In the genomic region with DNA sequence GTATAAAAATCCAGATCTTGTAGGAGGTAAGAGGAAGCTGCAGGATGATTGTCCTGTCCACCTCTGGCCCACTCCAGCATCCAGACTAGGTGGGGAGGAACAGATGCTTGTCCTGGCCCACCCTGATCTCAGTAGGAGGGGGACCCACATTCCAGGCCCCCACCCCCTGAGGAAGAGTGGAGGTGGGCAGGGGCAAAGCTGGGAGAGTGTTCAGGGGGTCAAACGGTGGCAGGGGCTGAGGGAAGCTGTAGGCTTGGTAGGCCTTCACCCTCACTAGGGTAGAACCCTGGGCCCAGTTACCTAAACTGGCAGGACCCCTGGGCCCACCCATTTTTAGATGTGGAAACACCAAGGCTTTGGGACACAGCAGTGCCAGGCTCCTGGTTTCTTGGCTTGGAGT, we compare ENCODE assay signal across 16 cellular contexts. TPM values are rescaled to one million over a fixed set of nuclear protein-coding genes. Genes with fewer than 3 reads are reported as not detected.
DNase-seq lines count a peak whose midpoint lies in the region; ATAC-seq and TF ChIP-seq lines count a peak whose summit lies in the region.
"Had no signal": no experiment of that assay in that cellular context is flagged by ENCODE, and none has a peak within 500 bp of the region (broad histone marks: within the 10 kb centered on the region; RNA-seq: fewer than 3 reads in every experiment).

No MANE protein-coding gene starts in this region.

- no peak overlapping the region for H2BK5ac ChIP-seq in mesendoderm (ENCODE audit: low read length)

- no peak overlapping the region for H2AK5ac ChIP-seq in mesendoderm (ENCODE audit: low read length)

- H3K9me3 ChIP-seq in adipocyte (ENCODE audit: control insufficient read depth, low read length), result no peaks in the 10 kb centered on the region
- H3K9me3 ChIP-seq in subcutaneous abdominal adipose tissue (ENCODE audit: control insufficient read depth in 5 of 5, low read length in 5 of 5), result no peaks in the 10 kb centered on the region
- H3K9me3 ChIP-seq: body of pancreas, SJSA1 had no signal

- DNase-seq in HFFc6 (no peak), adipocyte (ENCODE audit: low read depth) (no peak), mesendoderm (no peak), NCI-H187 treated with DMSO at 0.1 percent for 48 hours (lab: John Stamatoyannopoulos, UW) (no peak), NCI-H524 (lab: John Stamatoyannopoulos, UW) (no peak), NCI-H226 (no peak)
- DNase-seq: activated T-cell treated with anti-CD3 and anti-CD28 coated beads, Interleukin-2, amount 50 U/mL, for 1 hour; body of pancreas; NCI-H1105; NCI-H526; stimulated activated CD4-positive, alpha-beta T cell treated with anti-CD3 and anti-CD28 coated beads, Interleukin-15, amount 100 ng/mL, for 24 hours had no signal

- H3K9me3 Mint-ChIP-seq in HFFc6, result no peaks in the 10 kb centered on the region
- H3K9me3 Mint-ChIP-seq: WTC11 had no signal

- no peak for ATAC-seq in GM21529 (IDR thresholded peaks at IDR 0.05; ENCODE audit: unreplicated experiment)
- ATAC-seq: body of pancreas, WTC11 had no signal

- no peaks in the 10 kb centered on the region for H3K79me1 ChIP-seq in mesendoderm (ENCODE audit: low read length)

- no peak overlapping the region for H3K4me2 ChIP-seq in mesendoderm (ENCODE audit: low read length)

- peaks cover 60% of the 10 kb centered on the region for H3K4me1 Mint-ChIP-seq in HFFc6 (ENCODE audit: low read depth)

- H3K79me2 ChIP-seq in mesendoderm (ENCODE audit: control insufficient read depth, insufficient read depth, low read length), result no peaks in the 10 kb centered on the region

- H4K8ac ChIP-seq in mesendoderm (ENCODE audit: low read depth, low read length), result no peak overlapping the region

- no CpG with 5 or more reads among the region's 1 CpG for WGBS in mesendoderm (ENCODE audit: extremely low coverage, insufficient coverage, low lambda C conversion rate)

- H3K4me3 Mint-ChIP-seq in HFFc6, result no peak overlapping the region
- H3K4me3 Mint-ChIP-seq: WTC11 had no signal

- no peak overlapping the region for H3K18ac ChIP-seq in mesendoderm (ENCODE audit: low read length)

- H3K4ac ChIP-seq in mesendoderm (ENCODE audit: low read depth, low read length), result peak overlapping the region; percentile 29

- no peak overlapping the region for H2BK15ac ChIP-seq in mesendoderm (replicated peaks; ENCODE audit: low read depth)

- H3K4me1 ChIP-seq in adipocyte (ENCODE audit: control insufficient read depth, insufficient read depth, low read length) (peaks cover 48% of the 10 kb centered on the region), mesendoderm (ENCODE audit: control insufficient read depth, low read depth, low read length) (no peaks in the 10 kb centered on the region), subcutaneous abdominal adipose tissue (ENCODE audit: control insufficient read depth in 5 of 5, insufficient read depth in 5 of 5, low read length in 5 of 5) (peaks cover 13 to 69% (median 65%) of the 10 kb centered on the region in 5 donors)

- H3K9ac ChIP-seq in adipocyte (ENCODE audit: low read length), result peak overlapping the region; percentile 76
- H3K9ac ChIP-seq in mesendoderm (ENCODE audit: low read length), result no peak overlapping the region
- peak overlapping the region in 4 of 5 donors; percentile 23 to 50 (median 32) for H3K9ac ChIP-seq in subcutaneous abdominal adipose tissue (ENCODE audit: low read length in 5 of 5)

- peak overlapping the region; percentile 17 for H3K56ac ChIP-seq in mesendoderm (ENCODE audit: low read length)

- H3K27ac Mint-ChIP-seq in HFFc6, result peak overlapping the region; percentile 96
- H3K27ac Mint-ChIP-seq: WTC11 had no signal

- H3K27me3 ChIP-seq in adipocyte (replicated peaks; ENCODE audit: control insufficient read depth, insufficient read depth, low read length) (no peaks in the 10 kb centered on the region), mesendoderm (ENCODE audit: insufficient read depth, low read length, poor library complexity) (no peaks in the 10 kb centered on the region), subcutaneous abdominal adipose tissue (ENCODE audit: control insufficient read depth in 5 of 5, insufficient read depth in 4 of 5, low read length in 5 of 5) (no peaks in the 10 kb centered on the region)
- H3K27me3 ChIP-seq: body of pancreas, SJSA1 had no signal

- H3K4me3 ChIP-seq in adipocyte (ENCODE audit: low read length) (no peak overlapping the region), mesendoderm (ENCODE audit: low read length) (no peak overlapping the region), subcutaneous abdominal adipose tissue (ENCODE audit: low read depth in 1 of 5, low read length in 5 of 5) (no peak overlapping the region)
- H3K4me3 ChIP-seq: body of pancreas, SJSA1 had no signal

- H3K36me3 Mint-ChIP-seq in HFFc6 (ENCODE audit: low read depth), result peaks cover 5% of the 10 kb centered on the region; the same call in 1 of the 2 replicates
- H3K36me3 Mint-ChIP-seq: WTC11 had no signal

- no peak for TF ChIP-seq CTCF in HFFc6 (IDR thresholded peaks at IDR 0.05)

- H3K23ac ChIP-seq in mesendoderm (ENCODE audit: low read length), result no peak overlapping the region

- H3K36me3 ChIP-seq in adipocyte (ENCODE audit: control insufficient read depth, insufficient read depth, low read length, severe bottlenecking), result peaks cover 7% of the 10 kb centered on the region
- H3K36me3 ChIP-seq in mesendoderm (ENCODE audit: control insufficient read depth, insufficient read depth, low read length), result no peaks in the 10 kb centered on the region
- H3K36me3 ChIP-seq in subcutaneous abdominal adipose tissue (ENCODE audit: control insufficient read depth in 5 of 5, insufficient read depth in 5 of 5, low read length in 5 of 5), result peaks cover 0 to 15% (median 11%) of the 10 kb centered on the region in 5 donors

- H3K27ac ChIP-seq in mesendoderm (ENCODE audit: low read depth, low read length) (no peak overlapping the region), subcutaneous abdominal adipose tissue (ENCODE audit: low read depth, low read length) (peak overlapping the region; percentile 74)
- H3K27ac ChIP-seq: SJSA1 had no signal

- H3K27me3 Mint-ChIP-seq in HFFc6 (ENCODE audit: insufficient read depth), result peaks cover 27% of the 10 kb centered on the region

- no peak overlapping the region for H4K5ac ChIP-seq in mesendoderm (ENCODE audit: low read length)

- no peak overlapping the region for H2BK120ac ChIP-seq in mesendoderm (ENCODE audit: low read depth, low read length)

RNA-seq across cellular contexts. Expression of gene SLC48A1, which starts 4.1 kb away (rescaled TPM):
- 10 to 100 TPM; 18.8 to 24.5 (median 21.0) TPM for total RNA-seq in HFFc6 (2021; fragmentation: NEBNext Ultra II Directional; extraction: Animal tissue kit (Norgen Biotek cat#: 25700))
- 9.6 TPM for polyA plus RNA-seq in mesendoderm (2013, experiment 1 of 2)
- polyA plus RNA-seq in mesendoderm (2013, experiment 2 of 2), result 9.2 TPM

RNA-seq across cellular contexts. Expression of gene RAPGEF3, which starts 18.5 kb away (rescaled TPM):
- total RNA-seq in HFFc6 (2021; fragmentation: NEBNext Ultra II Directional; extraction: Animal tissue kit (Norgen Biotek cat#: 25700)), result 1 to 10 TPM; 2.0 to 4.1 (median 3.1) TPM
- polyA plus RNA-seq in mesendoderm (2013, experiment 1 of 2), result 7.8 TPM
- 7.4 TPM for polyA plus RNA-seq in mesendoderm (2013, experiment 2 of 2)

RNA-seq across cellular contexts. Expression of gene HDAC7, which starts 42.6 kb away (rescaled TPM):
- total RNA-seq in HFFc6 (2021; fragmentation: NEBNext Ultra II Directional; extraction: Animal tissue kit (Norgen Biotek cat#: 25700)), result 100 to 1,000 TPM; 104 to 120 (median 108) TPM
- polyA plus RNA-seq in mesendoderm (2013, experiment 1 of 2), result 50.1 TPM
- polyA plus RNA-seq in mesendoderm (2013, experiment 2 of 2), result 51.3 TPM

RNA-seq across cellular contexts. Expression of gene ENDOU, which starts 51.9 kb away (rescaled TPM):
- total RNA-seq in HFFc6 (2021; fragmentation: NEBNext Ultra II Directional; extraction: Animal tissue kit (Norgen Biotek cat#: 25700)), result under 1 TPM in 1 of 6 experiments, not detected in 5; 0.11 TPM
- polyA plus RNA-seq in mesendoderm (2013, experiment 1 of 2), result 0.04 TPM
- 0.03 TPM for polyA plus RNA-seq in mesendoderm (2013, experiment 2 of 2)
- total RNA-seq: body of pancreas, myocyte, SJSA1, WTC11 had no signal
